Comparison of ENCODE assay signal across 9 cellular contexts in the genomic region with DNA sequence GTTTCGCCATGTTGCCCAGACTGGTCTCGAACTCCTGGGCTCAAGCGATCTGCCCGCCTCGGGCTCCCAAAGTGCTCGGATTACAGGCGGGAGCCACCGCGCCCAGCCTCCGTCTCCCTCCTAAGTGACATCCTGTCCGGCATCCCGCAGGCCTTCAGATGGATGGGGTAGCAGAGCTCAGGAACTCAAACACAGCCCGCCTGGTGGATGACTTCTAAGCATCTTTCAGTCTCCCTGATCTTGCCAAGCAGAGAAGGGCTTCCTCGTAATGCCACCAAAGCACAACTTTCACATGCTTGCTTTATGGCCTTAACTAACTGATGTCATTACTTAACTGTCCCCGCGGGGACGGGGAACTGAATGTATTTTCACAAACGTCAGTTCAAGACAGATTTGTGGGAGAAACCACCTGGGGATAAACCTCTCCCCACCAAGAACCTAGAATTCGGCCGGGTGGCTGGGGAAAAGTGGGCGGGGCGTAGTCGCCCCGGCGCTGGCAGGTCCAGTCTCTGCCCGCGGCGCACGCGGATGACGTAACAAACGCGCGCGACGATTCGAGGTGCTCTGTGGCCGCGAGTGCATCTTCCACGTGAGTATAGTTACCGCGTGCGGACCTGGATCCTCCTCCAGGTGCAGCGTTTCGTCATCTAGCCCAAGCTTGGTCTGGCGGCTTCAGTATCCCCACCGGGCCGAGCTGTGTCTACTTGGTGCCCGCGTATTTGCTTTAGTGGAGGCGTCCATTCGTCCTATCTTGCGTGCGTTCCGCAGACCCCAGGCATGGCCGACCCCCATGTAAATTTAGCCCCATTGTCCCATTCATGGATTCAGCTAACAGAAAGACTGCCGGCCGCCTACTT. TPM values are rescaled to one million over a fixed set of nuclear protein-coding genes. Genes with fewer than 3 reads are reported as not detected.
DNase-seq lines count a peak whose midpoint lies in the region; ATAC-seq and FAIRE-seq lines count a peak whose summit lies in the region.
"Had no signal": no experiment of that assay in that cellular context is flagged by ENCODE, and none has a peak within 500 bp of the region (broad histone marks: within the 10 kb centered on the region; RNA-seq: fewer than 3 reads in every experiment).

A gene with protein sequence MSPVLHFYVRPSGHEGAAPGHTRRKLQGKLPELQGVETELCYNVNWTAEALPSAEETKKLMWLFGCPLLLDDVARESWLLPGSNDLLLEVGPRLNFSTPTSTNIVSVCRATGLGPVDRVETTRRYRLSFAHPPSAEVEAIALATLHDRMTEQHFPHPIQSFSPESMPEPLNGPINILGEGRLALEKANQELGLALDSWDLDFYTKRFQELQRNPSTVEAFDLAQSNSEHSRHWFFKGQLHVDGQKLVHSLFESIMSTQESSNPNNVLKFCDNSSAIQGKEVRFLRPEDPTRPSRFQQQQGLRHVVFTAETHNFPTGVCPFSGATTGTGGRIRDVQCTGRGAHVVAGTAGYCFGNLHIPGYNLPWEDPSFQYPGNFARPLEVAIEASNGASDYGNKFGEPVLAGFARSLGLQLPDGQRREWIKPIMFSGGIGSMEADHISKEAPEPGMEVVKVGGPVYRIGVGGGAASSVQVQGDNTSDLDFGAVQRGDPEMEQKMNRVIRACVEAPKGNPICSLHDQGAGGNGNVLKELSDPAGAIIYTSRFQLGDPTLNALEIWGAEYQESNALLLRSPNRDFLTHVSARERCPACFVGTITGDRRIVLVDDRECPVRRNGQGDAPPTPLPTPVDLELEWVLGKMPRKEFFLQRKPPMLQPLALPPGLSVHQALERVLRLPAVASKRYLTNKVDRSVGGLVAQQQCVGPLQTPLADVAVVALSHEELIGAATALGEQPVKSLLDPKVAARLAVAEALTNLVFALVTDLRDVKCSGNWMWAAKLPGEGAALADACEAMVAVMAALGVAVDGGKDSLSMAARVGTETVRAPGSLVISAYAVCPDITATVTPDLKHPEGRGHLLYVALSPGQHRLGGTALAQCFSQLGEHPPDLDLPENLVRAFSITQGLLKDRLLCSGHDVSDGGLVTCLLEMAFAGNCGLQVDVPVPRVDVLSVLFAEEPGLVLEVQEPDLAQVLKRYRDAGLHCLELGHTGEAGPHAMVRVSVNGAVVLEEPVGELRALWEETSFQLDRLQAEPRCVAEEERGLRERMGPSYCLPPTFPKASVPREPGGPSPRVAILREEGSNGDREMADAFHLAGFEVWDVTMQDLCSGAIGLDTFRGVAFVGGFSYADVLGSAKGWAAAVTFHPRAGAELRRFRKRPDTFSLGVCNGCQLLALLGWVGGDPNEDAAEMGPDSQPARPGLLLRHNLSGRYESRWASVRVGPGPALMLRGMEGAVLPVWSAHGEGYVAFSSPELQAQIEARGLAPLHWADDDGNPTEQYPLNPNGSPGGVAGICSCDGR (N-terminal part only) (plus strand): TSS at position 539 of the 857 bp plus-strand sequence. CDS start 4,649 bp downstream, outside the sequence.

- no peak within 1 kb of the TSS for H3K23ac ChIP-seq in mesendoderm (ENCODE audit: low read length)

- H3K56ac ChIP-seq in mesendoderm (ENCODE audit: low read length), result peak within 1 kb of the TSS; percentile 95

- CTCF ChIA-PET in activated CD8-positive, alpha-beta memory T cell treated with anti-CD3 and anti-CD28 coated beads, Interleukin-2, amount 10 ng/mL, durations not matched to agents 7 days and 5 days (lab: Charles Lee), result interaction anchor here (0.6 to 5.0 kb wide), 12 partner anchors 11 to 170 kb away, joined by 3 to 61 read pairs (median 4); a partner anchor contains a TSS

- H3K27ac Mint-ChIP-seq in CD4-positive, CD25-positive, alpha-beta regulatory T cell, result peak within 1 kb of the TSS; percentile 99
- peak within 1 kb of the TSS; percentile 100 for H3K27ac Mint-ChIP-seq in activated CD8-positive, alpha-beta memory T cell treated with anti-CD3 and anti-CD28 coated beads, Interleukin-2, amount 10 ng/mL, durations not matched to agents 7 days and 5 days

- H3K9ac ChIP-seq in endocrine pancreas (ENCODE audit: control insufficient read depth, insufficient read depth, low read length) (peak within 1 kb of the TSS; percentile 90), mesendoderm (ENCODE audit: low read length) (peak within 1 kb of the TSS; percentile 82)

- DNase-seq in CD4-positive, CD25-positive, alpha-beta regulatory T cell, result peak; percentile 94 to 96 (median 95)
- DNase-seq in HTR-8/SVneo (ENCODE audit: insufficient read length, low spot score) (peak; percentile 95), NOMO-1 treated with dmso at 0.1 percent for 144 hours (lab: John Stamatoyannopoulos, UW; ENCODE audit: unreplicated experiment) (peak; percentile 81), mesendoderm (peak; percentile 96)
- DNase-seq in activated CD8-positive, alpha-beta memory T cell treated with anti-CD3 and anti-CD28 coated beads, Interleukin-2, amount 10 ng/mL, durations not matched to agents 7 days and 5 days, result peak; percentile 98
- DNase-seq in stimulated activated CD8-positive, alpha-beta memory T cell treated with anti-CD3 and anti-CD28 coated beads, Interleukin-12 subunit alpha, Interleukin-12 subunit beta, amount 100 ng/mL, for 24 hours (ENCODE audit: extremely low read depth), result peak; percentile 94

- peaks cover 41% of the 10 kb centered on the region for H3K79me2 ChIP-seq in mesendoderm (ENCODE audit: control insufficient read depth, insufficient read depth, low read length)

- H2BK5ac ChIP-seq in mesendoderm (ENCODE audit: low read length), result peak within 1 kb of the TSS; percentile 51

- ATAC-seq in CD4-positive, CD25-positive, alpha-beta regulatory T cell (ENCODE audit: low read depth in 2 of 2), result peak; percentile 55 to 62
- ATAC-seq in GM19452 (IDR thresholded peaks at IDR 0.05; ENCODE audit: unreplicated experiment), result peak; percentile 41
- peak; percentile 75 for ATAC-seq in activated CD8-positive, alpha-beta memory T cell treated with anti-CD3 and anti-CD28 coated beads, Interleukin-2, amount 10 ng/mL, durations not matched to agents 7 days and 5 days

- H3K27me3 ChIP-seq in CD4-positive, CD25-positive, alpha-beta regulatory T cell (ENCODE audit: control insufficient read depth, insufficient read depth, low read length), result no peaks in the 10 kb centered on the region
- H3K27me3 ChIP-seq in endocrine pancreas (ENCODE audit: control insufficient read depth, insufficient read depth, low read length), result no peaks in the 10 kb centered on the region
- H3K27me3 ChIP-seq in mesendoderm (ENCODE audit: insufficient read depth, low read length, poor library complexity), result no peaks in the 10 kb centered on the region

- peak; percentile 97 for FAIRE-seq in HTR-8/SVneo (lab: Jason Lieb, UNC)
- FAIRE-seq: islet of Langerhans had no signal

- peak within 1 kb of the TSS; percentile 81 for H3K18ac ChIP-seq in mesendoderm (ENCODE audit: low read length)

- peak within 1 kb of the TSS; percentile 59 for H3K4ac ChIP-seq in mesendoderm (ENCODE audit: low read depth, low read length)

- WGBS in mesendoderm (ENCODE audit: extremely low coverage, insufficient coverage, low lambda C conversion rate), result no CpG with 5 or more reads among the region's 58 CpGs

- H3K4me2 ChIP-seq in mesendoderm (ENCODE audit: low read length), result peak within 1 kb of the TSS; percentile 97

- H3K9me3 ChIP-seq in CD4-positive, CD25-positive, alpha-beta regulatory T cell (ENCODE audit: control insufficient read depth in 2 of 2, low read length in 2 of 2), result no peaks in the 10 kb centered on the region
- H3K9me3 ChIP-seq in endocrine pancreas (ENCODE audit: control insufficient read depth, low read length), result no peaks in the 10 kb centered on the region

- H2BK15ac ChIP-seq in mesendoderm (replicated peaks; ENCODE audit: low read depth), result no peak within 1 kb of the TSS

- H3K4me3 ChIP-seq in CD4-positive, CD25-positive, alpha-beta regulatory T cell (ENCODE audit: low read depth, low read length), result peak within 1 kb of the TSS; percentile 88
- H3K4me3 ChIP-seq in endocrine pancreas (ENCODE audit: control insufficient read depth, insufficient read depth, low read length) (peak within 1 kb of the TSS; percentile 79), mesendoderm (ENCODE audit: low read length) (peak within 1 kb of the TSS; percentile 93)

- H3K27me3 Mint-ChIP-seq in CD4-positive, CD25-positive, alpha-beta regulatory T cell, result peaks cover 10% of the 10 kb centered on the region
- no peaks in the 10 kb centered on the region for H3K27me3 Mint-ChIP-seq in activated CD8-positive, alpha-beta memory T cell treated with anti-CD3 and anti-CD28 coated beads, Interleukin-2, amount 10 ng/mL, durations not matched to agents 7 days and 5 days

- H3K36me3 Mint-ChIP-seq in CD4-positive, CD25-positive, alpha-beta regulatory T cell, result peaks cover 18% of the 10 kb centered on the region
- peaks cover 19% of the 10 kb centered on the region for H3K36me3 Mint-ChIP-seq in activated CD8-positive, alpha-beta memory T cell treated with anti-CD3 and anti-CD28 coated beads, Interleukin-2, amount 10 ng/mL, durations not matched to agents 7 days and 5 days

- peaks cover 7% of the 10 kb centered on the region for H3K79me1 ChIP-seq in mesendoderm (ENCODE audit: low read length)

- peak within 1 kb of the TSS; percentile 47 for H2AK5ac ChIP-seq in mesendoderm (ENCODE audit: low read length)

- H3K4me3 Mint-ChIP-seq in CD4-positive, CD25-positive, alpha-beta regulatory T cell, result peak within 1 kb of the TSS; percentile 98 to 100 (median 99)
- H3K4me3 Mint-ChIP-seq in activated CD8-positive, alpha-beta memory T cell treated with anti-CD3 and anti-CD28 coated beads, Interleukin-2, amount 10 ng/mL, durations not matched to agents 7 days and 5 days, result peak within 1 kb of the TSS; percentile 98

- peak within 1 kb of the TSS; percentile 100 for H3K27ac ChIP-seq in CD4-positive, CD25-positive, alpha-beta regulatory T cell (ENCODE audit: insufficient read depth, low read length, poor library complexity, severe bottlenecking)
- peak within 1 kb of the TSS; percentile 69 for H3K27ac ChIP-seq in mesendoderm (ENCODE audit: low read depth, low read length)

- peaks cover 8% of the 10 kb centered on the region for H3K36me3 ChIP-seq in CD4-positive, CD25-positive, alpha-beta regulatory T cell (ENCODE audit: control insufficient read depth, insufficient read depth, low read length)
- no peaks in the 10 kb centered on the region for H3K36me3 ChIP-seq in endocrine pancreas (ENCODE audit: control insufficient read depth, insufficient read depth, low read length)
- peaks cover 2% of the 10 kb centered on the region for H3K36me3 ChIP-seq in mesendoderm (ENCODE audit: control insufficient read depth, insufficient read depth, low read length)

- H2BK120ac ChIP-seq in mesendoderm (ENCODE audit: low read depth, low read length), result no peak within 1 kb of the TSS

- H3K4me1 Mint-ChIP-seq in CD4-positive, CD25-positive, alpha-beta regulatory T cell, result peaks cover 25 to 56% (median 38%) of the 10 kb centered on the region in 4 donors
- peaks cover 38% of the 10 kb centered on the region for H3K4me1 Mint-ChIP-seq in activated CD8-positive, alpha-beta memory T cell treated with anti-CD3 and anti-CD28 coated beads, Interleukin-2, amount 10 ng/mL, durations not matched to agents 7 days and 5 days

- H3K9me3 Mint-ChIP-seq in CD4-positive, CD25-positive, alpha-beta regulatory T cell, result no peaks in the 10 kb centered on the region
- H3K9me3 Mint-ChIP-seq in activated CD8-positive, alpha-beta memory T cell treated with anti-CD3 and anti-CD28 coated beads, Interleukin-2, amount 10 ng/mL, durations not matched to agents 7 days and 5 days (ENCODE audit: low read depth), result peaks cover 2% of the 10 kb centered on the region

- H4K8ac ChIP-seq in mesendoderm (ENCODE audit: low read depth, low read length), result no peak within 1 kb of the TSS

- peaks cover 40% of the 10 kb centered on the region for H3K4me1 ChIP-seq in CD4-positive, CD25-positive, alpha-beta regulatory T cell (ENCODE audit: control insufficient read depth, insufficient read depth, low read length, poor library complexity, severe bottlenecking)
- H3K4me1 ChIP-seq in endocrine pancreas (ENCODE audit: control insufficient read depth, insufficient read depth, low read length) (peaks cover 5% of the 10 kb centered on the region), mesendoderm (ENCODE audit: control insufficient read depth, low read depth, low read length) (peaks cover 3% of the 10 kb centered on the region)

- H4K5ac ChIP-seq in mesendoderm (ENCODE audit: low read length), result no peak within 1 kb of the TSS

RNA-seq across cellular contexts. Expression of the gene that starts here (rescaled TPM):
- total RNA-seq in CD4-positive, CD25-positive, alpha-beta regulatory T cell, result 13.9 TPM
- polyA plus RNA-seq in CD4-positive, CD25-positive, alpha-beta regulatory T cell, result 10 to 100 TPM in 3 of 4 donors, 1 to 10 TPM in 1; 7.4 to 12.7 (median 11.2) TPM
- total RNA-seq in activated CD8-positive, alpha-beta memory T cell treated with anti-CD3 and anti-CD28 coated beads, Interleukin-2, amount 10 ng/mL, durations not matched to agents 7 days and 5 days, result 100 to 1,000 TPM in 1 of 2 experiments, 10 to 100 TPM in 1; 75.1 to 113 TPM
- polyA plus RNA-seq in mesendoderm (2013, experiment 1 of 2), result 69.9 TPM
- polyA plus RNA-seq in mesendoderm (2013, experiment 2 of 2), result 69.8 TPM

Comparison
In these comparisons a context has a peak if more than half of its experiments do, and no peak if none do; other contexts are left out.
1. Peak in every context shown above with its lines: DNase-seq, ATAC-seq, H3K4me3 ChIP-seq and H3K27ac ChIP-seq.